Comparison of ENCODE assay signal across 1 cellular context in the genomic region with DNA sequence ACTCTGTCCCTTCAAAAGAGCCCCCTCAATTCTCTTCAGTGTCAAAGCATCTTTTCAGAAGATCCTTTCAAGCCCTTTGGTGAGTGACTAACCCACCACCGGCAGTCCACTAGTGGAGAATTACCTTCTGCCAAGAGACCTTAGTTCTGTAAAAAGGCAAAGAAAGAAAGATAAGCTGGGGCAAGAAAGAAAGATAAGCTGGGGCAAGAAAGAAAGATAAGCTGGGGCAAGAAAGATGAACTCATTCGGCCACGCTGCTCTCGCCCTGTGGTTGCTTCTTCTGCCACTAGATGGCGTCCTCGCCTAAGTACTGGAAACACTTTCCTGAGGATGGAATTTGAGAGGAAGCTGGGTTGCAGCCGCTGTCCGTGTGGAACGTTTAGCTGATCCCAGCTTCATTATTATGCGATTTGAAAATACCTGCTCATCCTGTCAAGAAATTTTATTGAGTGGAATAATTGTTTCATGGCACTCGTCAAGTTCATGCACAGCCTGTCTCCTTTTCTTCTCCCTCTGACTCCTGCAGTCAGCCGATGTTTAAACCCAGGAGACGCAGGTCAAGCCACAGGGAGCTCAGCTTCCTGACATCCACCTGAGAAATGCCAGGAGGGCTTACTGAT.
TF ChIP-seq lines count a peak whose summit lies in the region.

No MANE protein-coding gene starts in this region.

TF ChIP-seq in GM12878, 131 proteins besides CTCF, POLR2A, EP300 and RAD21 (continued from another document):
- no peak for TF ChIP-seq SIX5 (IDR thresholded peaks at IDR 0.05; ENCODE audit: low read depth, low read length, severe bottlenecking)
- peak; percentile 39; the same call in 1 of the 2 replicates for TF ChIP-seq SPI1 (IDR thresholded peaks at IDR 0.05; ENCODE audit: borderline replicate concordance, insufficient read depth, low read depth, low read length)
- TF ChIP-seq SREBF1 (IDR thresholded peaks at IDR 0.05; ENCODE audit: low read length): no peak
- peak; percentile 45; the same call in 1 of the 2 replicates for TF ChIP-seq ATF7 (IDR thresholded peaks at IDR 0.05; ENCODE audit: low read depth)
- peak; percentile 91 for TF ChIP-seq SMC3 (IDR thresholded peaks at IDR 0.05; ENCODE audit: borderline replicate concordance, low read length)
- 0 out of 4 replicates have a peak, but pooled peaks of 1 of the 2 experiments have one; percentile 8 for TF ChIP-seq BHLHE40 (IDR thresholded peaks at IDR 0.05; ENCODE audit: borderline replicate concordance in 1 of 2, low read depth in 2 of 2, low read length in 1 of 2)
- TF ChIP-seq POU2F2 (IDR thresholded peaks at IDR 0.05; ENCODE audit: borderline replicate concordance, low read depth, low read length): 0 out of 3 replicates have a peak, but pooled peaks have one; percentile 23
- TF ChIP-seq NBN (IDR thresholded peaks at IDR 0.05): peak; percentile 63
- no peak for TF ChIP-seq ZBTB11 (CRISPR knock-in tag; IDR thresholded peaks at IDR 0.05)
- TF ChIP-seq, protein P1, sequence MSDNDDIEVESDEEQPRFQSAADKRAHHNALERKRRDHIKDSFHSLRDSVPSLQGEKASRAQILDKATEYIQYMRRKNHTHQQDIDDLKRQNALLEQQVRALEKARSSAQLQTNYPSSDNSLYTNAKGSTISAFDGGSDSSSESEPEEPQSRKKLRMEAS (IDR thresholded peaks at IDR 0.05; ENCODE audit: low read depth, low read length): peak; percentile 46; the same call in 1 of the 2 replicates
- TF ChIP-seq JUNB (IDR thresholded peaks at IDR 0.05): no peak
- no peak for TF ChIP-seq CHD2 (IDR thresholded peaks at IDR 0.05; ENCODE audit: borderline replicate concordance, low read depth, low read length)
- TF ChIP-seq SKIL (IDR thresholded peaks at IDR 0.05; ENCODE audit: low read depth, poor library complexity, severe bottlenecking): peak; percentile 52
- TF ChIP-seq, protein P2, sequence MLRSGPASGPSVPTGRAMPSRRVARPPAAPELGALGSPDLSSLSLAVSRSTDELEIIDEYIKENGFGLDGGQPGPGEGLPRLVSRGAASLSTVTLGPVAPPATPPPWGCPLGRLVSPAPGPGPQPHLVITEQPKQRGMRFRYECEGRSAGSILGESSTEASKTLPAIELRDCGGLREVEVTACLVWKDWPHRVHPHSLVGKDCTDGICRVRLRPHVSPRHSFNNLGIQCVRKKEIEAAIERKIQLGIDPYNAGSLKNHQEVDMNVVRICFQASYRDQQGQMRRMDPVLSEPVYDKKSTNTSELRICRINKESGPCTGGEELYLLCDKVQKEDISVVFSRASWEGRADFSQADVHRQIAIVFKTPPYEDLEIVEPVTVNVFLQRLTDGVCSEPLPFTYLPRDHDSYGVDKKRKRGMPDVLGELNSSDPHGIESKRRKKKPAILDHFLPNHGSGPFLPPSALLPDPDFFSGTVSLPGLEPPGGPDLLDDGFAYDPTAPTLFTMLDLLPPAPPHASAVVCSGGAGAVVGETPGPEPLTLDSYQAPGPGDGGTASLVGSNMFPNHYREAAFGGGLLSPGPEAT (IDR thresholded peaks at IDR 0.05; ENCODE audit: low read depth): peak; percentile 56
- peak; percentile 54 for TF ChIP-seq YY1 (IDR thresholded peaks at IDR 0.05; ENCODE audit: low read depth, low read length)
- TF ChIP-seq RB1 (IDR thresholded peaks at IDR 0.05; ENCODE audit: borderline replicate concordance): peak; percentile 57; the same call in 1 of the 2 replicates
- TF ChIP-seq IRF3 (IDR thresholded peaks at IDR 0.05): peak; percentile 33; the same call in 1 of the 2 replicates
- peak; percentile 43 for TF ChIP-seq RELA (IDR thresholded peaks at IDR 0.05; ENCODE audit: borderline replicate concordance, partially characterized antibody)
- TF ChIP-seq ZNF622 (IDR thresholded peaks at IDR 0.05): no peak; the same call in 1 of the 2 replicates
- peak; percentile 91; the same call in 1 of the 2 replicates for TF ChIP-seq WRNIP1 (IDR thresholded peaks at IDR 0.05; ENCODE audit: borderline replicate concordance, low read depth, low read length)
- 0 out of 2 replicates have a peak, but pooled peaks have one; percentile 43 for TF ChIP-seq RCOR1 (conservative IDR thresholded peaks at IDR 0.05; ENCODE audit: low read depth, low read length)
- peak; percentile 76 for TF ChIP-seq RUNX3 (IDR thresholded peaks at IDR 0.05; ENCODE audit: low read length)
- TF ChIP-seq EED (IDR thresholded peaks at IDR 0.05; ENCODE audit: low read depth): 0 out of 2 replicates have a peak, but pooled peaks have one; percentile 43
- TF ChIP-seq EZH2 (IDR thresholded peaks at IDR 0.05; ENCODE audit: borderline replicate concordance, control insufficient read depth, low read depth, low read length): 0 out of 2 replicates have a peak, but pooled peaks have one; percentile 9
- TF ChIP-seq GATAD2B (conservative IDR thresholded peaks at IDR 0.05; ENCODE audit: low read depth): peak; percentile 35; the same call in 1 of the 2 replicates
- TF ChIP-seq MEF2A (IDR thresholded peaks at IDR 0.05; ENCODE audit: insufficient read depth, low read depth, low read length): no peak
